16 cellular contexts compared by ENCODE assay signal in genomic region chr5:172440486-172440885, GRCh38.
"Had no signal": no experiment of that assay in that cellular context is flagged by ENCODE, and none has a peak within 500 bp of the region (broad histone marks: within the 10 kb centered on the region; RNA-seq: fewer than 3 reads in every experiment).

No MANE protein-coding gene starts in this region.

- DNase-seq: activated CD4-positive, alpha-beta T cell treated with anti-CD3 and anti-CD28 coated beads for 36 hours; activated CD4-positive, alpha-beta T cell treated with anti-CD3 and anti-CD28 coated beads, Interleukin-2, amount 50 U/mL, for 4 hours; activated CD8-positive, alpha-beta memory T cell treated with anti-CD3 and anti-CD28 coated beads for 24 hours; activated CD8-positive, alpha-beta memory T cell treated with anti-CD3 and anti-CD28 coated beads, Interleukin-2, amount 50 U/mL, for 4 hours; activated T-cell treated with anti-CD3 and anti-CD28 coated beads, Interleukin-2, amount 50 U/mL, for 24 hours; cerebellar nuclear complex; effector memory CD4-positive, alpha-beta T cell; small intestine; stimulated activated CD4-positive, alpha-beta T cell treated with anti-CD3 and anti-CD28 coated beads, Interleukin-2, amount 100 ng/mL, for 24 hours; stimulated activated naive B cell treated with anti-CD40 and anti-IgM and Interleukin-4, amounts not matched to agents 10 μg/mL and 1 μg/mL and 100 μg/mL, for 72 hours; T1000; transverse colon had no signal

- H3K27ac ChIP-seq: neutrophil, pancreas, psoas muscle, transverse colon had no signal

- H3K36me3 ChIP-seq: neutrophil, pancreas, transverse colon had no signal

- H3K4me3 ChIP-seq: gastroesophageal sphincter, pancreas, psoas muscle, transverse colon had no signal

- H3K9me3 ChIP-seq: gastroesophageal sphincter, neutrophil, pancreas, psoas muscle, transverse colon had no signal

- H3K27me3 ChIP-seq: gastroesophageal sphincter, pancreas, transverse colon had no signal
